Comparison of ENCODE assay signal across 23 cellular contexts in genomic region chr12:98419795-98420402, GRCh38.
DNase-seq lines count a peak whose midpoint lies in the region; ATAC-seq, FAIRE-seq and TF ChIP-seq lines count a peak whose summit lies in the region.
"Had no signal": no experiment of that assay in that cellular context is flagged by ENCODE, and none has a peak within 500 bp of the region (broad histone marks: within the 10 kb centered on the region; RNA-seq: fewer than 3 reads in every experiment).

No MANE protein-coding gene starts in this region.

- no peak overlapping the region for H3K9ac ChIP-seq in astrocyte (ENCODE audit: low read length)

- FAIRE-seq in astrocyte (lab: Jason Lieb, UNC): no peak
- FAIRE-seq: endothelial cell of umbilical vein, G401.6 had no signal

- H3K4me3 Mint-ChIP-seq in GM23338 (no peak overlapping the region), astrocyte (ENCODE audit: unreplicated experiment) (no peak overlapping the region), T-cell (no peak overlapping the region)
- H3K4me3 Mint-ChIP-seq: CD4-positive, CD25-positive, alpha-beta regulatory T cell; memory B cell; naive B cell; stimulated activated effector memory CD8-positive, alpha-beta T cell treated with anti-CD3 and anti-CD28 coated beads, Interleukin-12 subunit alpha, Interleukin-12 subunit beta, amount 100 ng/mL, for 72 hours; WTC11 had no signal

- H3K79me2 ChIP-seq in GM23338 (replicated peaks; ENCODE audit: insufficient read depth) (no peaks in the 10 kb centered on the region), astrocyte (ENCODE audit: insufficient read depth, low read length) (no peaks in the 10 kb centered on the region), osteoblast (ENCODE audit: insufficient read depth, low read length) (no peaks in the 10 kb centered on the region)

- no peak for DNase-seq in GM23338 (ENCODE audit: low spot score)
- no peak for DNase-seq in astrocyte (ENCODE audit: low read depth)
- DNase-seq in lower lobe of right lung: no peak
- no peak for DNase-seq in tibial artery
- DNase-seq in T-cell: no peak
- no peak for DNase-seq in osteoblast (ENCODE audit: insufficient read length, low spot score, missing footprints)
- DNase-seq: activated CD4-positive, alpha-beta T cell treated with anti-CD3 and anti-CD28 coated beads, Interleukin-2, amount 50 U/mL, for 1 hour; activated naive CD4-positive, alpha-beta T cell treated with anti-CD3 and anti-CD28 coated beads, Interleukin-2, amount 50 U/mL, for 16 hours; amygdala; CD4-positive, CD25-positive, alpha-beta regulatory T cell; dorsolateral prefrontal cortex; KG1; kidney glomerular epithelial cell; naive B cell; NCI-H146; T1000 had no signal

- ATAC-seq in GM23338 (peak; percentile 21), lower lobe of right lung (no peak), T-cell (replicated peaks in 1 of 4) (no peak), GM19324 (IDR thresholded peaks at IDR 0.05; ENCODE audit: low FRiP score, unreplicated experiment) (no peak)
- ATAC-seq: stimulated activated effector memory CD8-positive, alpha-beta T cell treated with anti-CD3 and anti-CD28 coated beads, Interleukin-12 subunit alpha, Interleukin-12 subunit beta, amount 100 ng/mL, for 72 hours; WTC11 had no signal

- H3K27ac Mint-ChIP-seq in GM23338 (no peak overlapping the region), astrocyte (ENCODE audit: unreplicated experiment) (peak overlapping the region; percentile 47), T-cell (no peak overlapping the region)
- H3K27ac Mint-ChIP-seq: CD4-positive, CD25-positive, alpha-beta regulatory T cell; memory B cell; stimulated activated effector memory CD8-positive, alpha-beta T cell treated with anti-CD3 and anti-CD28 coated beads, Interleukin-12 subunit alpha, Interleukin-12 subunit beta, amount 100 ng/mL, for 72 hours; WTC11 had no signal

- H3K36me3 Mint-ChIP-seq in GM23338 (ENCODE audit: low read depth) (no peaks in the 10 kb centered on the region), astrocyte (ENCODE audit: low read depth, unreplicated experiment) (no peaks in the 10 kb centered on the region), T-cell (no peaks in the 10 kb centered on the region)
- H3K36me3 Mint-ChIP-seq: CD4-positive, CD25-positive, alpha-beta regulatory T cell; memory B cell; naive B cell; stimulated activated effector memory CD8-positive, alpha-beta T cell treated with anti-CD3 and anti-CD28 coated beads, Interleukin-12 subunit alpha, Interleukin-12 subunit beta, amount 100 ng/mL, for 72 hours; WTC11 had no signal

- H3K27me3 Mint-ChIP-seq in GM23338 (ENCODE audit: insufficient read depth, low read depth, poor library complexity): peaks cover 4% of the 10 kb centered on the region
- no peaks in the 10 kb centered on the region for H3K27me3 Mint-ChIP-seq in astrocyte (ENCODE audit: low read depth, unreplicated experiment)
- H3K27me3 Mint-ChIP-seq in T-cell: peaks cover 0 to 4% of the 10 kb centered on the region in 2 donors

- H3K4me1 Mint-ChIP-seq in GM23338 (peaks cover 22% of the 10 kb centered on the region), astrocyte (ENCODE audit: low read depth, unreplicated experiment) (peaks cover 39% of the 10 kb centered on the region), T-cell (peaks cover 0 to 3% (median 0%) of the 10 kb centered on the region in 3 donors)
- H3K4me1 Mint-ChIP-seq: memory B cell had no signal

- H3K27ac ChIP-seq in GM23338 (ENCODE audit: low read depth) (no peak overlapping the region), astrocyte (ENCODE audit: low read depth, low read length) (no peak overlapping the region), lower lobe of right lung (peak overlapping the region; percentile 75), tibial artery (peak overlapping the region; percentile 56 to 79), osteoblast (ENCODE audit: low read depth, low read length) (no peak overlapping the region)
- H3K27ac ChIP-seq: cardiac muscle cell had no signal

- H3K36me3 ChIP-seq in GM23338 (ENCODE audit: insufficient read depth) (no peaks in the 10 kb centered on the region), astrocyte (ENCODE audit: insufficient read depth, low read length) (no peaks in the 10 kb centered on the region), lower lobe of right lung (no peaks in the 10 kb centered on the region), tibial artery (no peaks in the 10 kb centered on the region), osteoblast (ENCODE audit: insufficient read depth, low read length) (no peaks in the 10 kb centered on the region)
- H3K36me3 ChIP-seq: cardiac muscle cell had no signal

- H3K4me3 ChIP-seq in GM23338 (no peak overlapping the region), astrocyte (ENCODE audit: insufficient read depth, low read depth, low read length) (no peak overlapping the region), lower lobe of right lung (no peak overlapping the region), tibial artery (no peak overlapping the region), osteoblast (ENCODE audit: insufficient read depth, low read length) (no peak overlapping the region)
- H3K4me3 ChIP-seq: cardiac muscle cell, dorsolateral prefrontal cortex had no signal

- H3K9me2 ChIP-seq in GM23338 (ENCODE audit: insufficient read depth): no peaks in the 10 kb centered on the region

- H3K4me2 ChIP-seq in GM23338 (no peak overlapping the region), astrocyte (ENCODE audit: low read length) (no peak overlapping the region), osteoblast (ENCODE audit: insufficient read depth, low read length) (no peak overlapping the region)

- intact Hi-C loops in lower lobe of right lung (cut with DNase I) (loop anchor here (5.0 kb wide), 1 partner anchor 92 kb away; no protein-coding TSS in a partner anchor), tibial artery (cut with DNase I; ENCODE audit: low total_unique reads) (no loop called here)

- CTCF ChIA-PET in T-cell (lab: Charles Lee): no interaction called here

- H3K27me3 ChIP-seq in GM23338 (ENCODE audit: insufficient read depth) (no peaks in the 10 kb centered on the region), astrocyte (ENCODE audit: insufficient read depth, low read length) (no peaks in the 10 kb centered on the region), lower lobe of right lung (ENCODE audit: low read depth) (no peaks in the 10 kb centered on the region), tibial artery (no peaks in the 10 kb centered on the region), osteoblast (ENCODE audit: insufficient read depth, low read length) (no peaks in the 10 kb centered on the region)
- H3K27me3 ChIP-seq: cardiac muscle cell, dorsolateral prefrontal cortex had no signal

- H3K4me1 ChIP-seq in GM23338 (ENCODE audit: insufficient read depth) (peaks cover 7% of the 10 kb centered on the region; the same call in 1 of the 2 replicates), astrocyte (ENCODE audit: insufficient read depth, low read length) (peaks cover 24% of the 10 kb centered on the region), lower lobe of right lung (peaks cover 39% of the 10 kb centered on the region), tibial artery (peaks cover 0 to 38% (median 23%) of the 10 kb centered on the region in 4 donors), osteoblast (ENCODE audit: insufficient read depth, low read length) (peaks cover 30% of the 10 kb centered on the region)

- H3K9me3 ChIP-seq in astrocyte (ENCODE audit: insufficient read depth, low read depth, low read length) (no peaks in the 10 kb centered on the region), lower lobe of right lung (no peaks in the 10 kb centered on the region), tibial artery (no peaks in the 10 kb centered on the region), osteoblast (ENCODE audit: low read depth, low read length) (no peaks in the 10 kb centered on the region)

- no peaks in the 10 kb centered on the region for H3F3A ChIP-seq in GM23338 (replicated peaks; ENCODE audit: low read depth)

- H3K9me3 Mint-ChIP-seq in GM23338 (no peaks in the 10 kb centered on the region), astrocyte (ENCODE audit: unreplicated experiment) (no peaks in the 10 kb centered on the region), T-cell (no peaks in the 10 kb centered on the region)
- H3K9me3 Mint-ChIP-seq: CD4-positive, CD25-positive, alpha-beta regulatory T cell; memory B cell; naive B cell; stimulated activated effector memory CD8-positive, alpha-beta T cell treated with anti-CD3 and anti-CD28 coated beads, Interleukin-12 subunit alpha, Interleukin-12 subunit beta, amount 100 ng/mL, for 72 hours; WTC11 had no signal

- H2AFZ ChIP-seq in GM23338 (peak overlapping the region; percentile 0), astrocyte (ENCODE audit: low read depth, low read length) (no peak overlapping the region), osteoblast (ENCODE audit: low read length) (no peak overlapping the region)

- POLR2A ChIA-PET in T-cell (lab: Charles Lee): no interaction called here

- no peaks in the 10 kb centered on the region for H4K20me1 ChIP-seq in GM23338 (replicated peaks; ENCODE audit: insufficient read depth)
- no peaks in the 10 kb centered on the region for H4K20me1 ChIP-seq in astrocyte (ENCODE audit: insufficient read depth, low read length)
- no peaks in the 10 kb centered on the region for H4K20me1 ChIP-seq in osteoblast (ENCODE audit: insufficient read depth, low read length)

- TF ChIP-seq CTCF in GM23338 (conservative IDR thresholded peaks at IDR 0.05; ENCODE audit: low read depth in 2 of 2) (no peak), astrocyte (IDR thresholded peaks at IDR 0.05; ENCODE audit: insufficient read depth, low read depth, low read length) (no peak), lower lobe of right lung (IDR thresholded peaks at IDR 0.05) (no peak), tibial artery (IDR thresholded peaks at IDR 0.05) (no peak), osteoblast (IDR thresholded peaks at IDR 0.05; ENCODE audit: extremely low read depth, low read depth, low read length) (no peak)

TF ChIP-seq in GM23338, 12 proteins besides CTCF, POLR2A, EP300 and RAD21 (continues in another document):
- TF ChIP-seq NANOG (IDR thresholded peaks at IDR 0.05; ENCODE audit: borderline replicate concordance) (no peak), EZH2phosphoT487 (IDR thresholded peaks at IDR 0.05; ENCODE audit: unreplicated experiment) (no peak), EZH2 (IDR thresholded peaks at IDR 0.05; ENCODE audit: low read depth, unreplicated experiment) (no peak), STAT1 (IDR thresholded peaks at IDR 0.05; ENCODE audit: unreplicated experiment) (no peak), ETS1 (IDR thresholded peaks at IDR 0.05) (no peak), ZNF331 (CRISPR knock-in tag; IDR thresholded peaks at IDR 0.05; ENCODE audit: low read depth) (no peak), JUNB (IDR thresholded peaks at IDR 0.05; ENCODE audit: unreplicated experiment) (no peak)

Comparison
In these comparisons a context has a peak if more than half of its experiments do, and no peak if none do; other contexts are left out.
1. H3K27ac ChIP-seq: peak in lower lobe of right lung (single experiment) and tibial artery (2 of 2); none in GM23338 (single experiment), astrocyte (single experiment) and osteoblast (single experiment).